ENCODE assay signal across 8 cellular contexts in the genomic region with DNA sequence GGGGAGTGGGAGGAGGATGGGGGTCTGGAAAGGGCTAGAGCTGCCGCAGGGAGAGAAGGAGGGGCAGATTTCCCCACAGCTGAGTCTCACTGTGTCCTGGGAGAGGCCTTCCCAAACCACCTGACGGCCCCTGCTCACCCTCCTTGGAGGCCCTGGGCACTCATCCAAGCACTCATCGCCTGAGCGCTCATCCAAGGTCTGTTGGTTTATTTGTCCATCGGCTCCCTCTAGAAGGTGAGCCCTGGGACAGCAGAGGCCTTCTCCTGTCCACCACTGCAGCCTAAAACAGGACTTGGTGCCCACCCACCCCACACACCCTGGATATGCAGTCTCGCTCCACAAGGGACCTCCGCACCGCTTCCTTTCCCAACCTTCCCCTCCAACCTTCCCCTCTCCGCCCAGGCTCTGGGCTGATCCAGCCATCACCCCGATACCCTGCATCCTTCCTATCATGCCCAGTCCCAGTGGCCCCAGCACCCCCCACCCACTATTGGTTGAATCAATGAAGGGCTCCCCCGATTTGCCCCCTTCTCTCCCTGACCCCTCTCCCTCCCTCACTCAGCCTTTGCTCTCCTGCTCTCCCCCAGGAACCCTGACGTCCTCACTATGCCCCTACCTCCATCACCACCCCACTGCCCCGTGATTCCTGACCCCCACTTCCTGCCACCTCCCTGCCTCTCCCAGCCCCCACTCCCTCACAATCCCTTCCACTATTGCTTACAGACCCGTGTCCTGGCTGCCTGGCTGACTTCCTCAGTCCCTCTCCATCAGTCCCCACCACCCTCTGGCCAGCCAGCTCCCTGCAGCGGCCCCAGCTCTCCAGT. TPM values are rescaled to one million over a fixed set of nuclear protein-coding genes. Genes with fewer than 3 reads are reported as not detected.
DNase-seq lines count a peak whose midpoint lies in the region; FAIRE-seq and TF ChIP-seq lines count a peak whose summit lies in the region.

No MANE protein-coding gene starts in this region.

- no peaks in the 10 kb centered on the region for H3K9me2 ChIP-seq in DOHH2 (replicated peaks; ENCODE audit: control insufficient read depth, low read length)
- no peaks in the 10 kb centered on the region for H3K9me2 ChIP-seq in hepatocyte (replicated peaks; ENCODE audit: insufficient read depth)

- H3F3A ChIP-seq in DOHH2 (ENCODE audit: control insufficient read depth, insufficient read depth): no peaks in the 10 kb centered on the region

- TF ChIP-seq POLR2A in adrenal gland (IDR thresholded peaks at IDR 0.05): peak in 1 of 2 donors; percentile 91

- peaks cover 8% of the 10 kb centered on the region for H3K36me3 ChIP-seq in DOHH2 (ENCODE audit: control insufficient read depth, low read length)
- H3K36me3 ChIP-seq in adrenal gland (replicated peaks in 1 of 2): peaks cover 0 to 26% of the 10 kb centered on the region in 2 donors
- no peaks in the 10 kb centered on the region for H3K36me3 ChIP-seq in hepatocyte (replicated peaks; ENCODE audit: insufficient read depth, low read depth)

- peak overlapping the region; percentile 97 for H3K4me2 ChIP-seq in DOHH2 (ENCODE audit: low read length)
- peak overlapping the region; percentile 98 for H3K4me2 ChIP-seq in hepatocyte

- intact Hi-C loops in adrenal gland (cut with DNase I): loop anchor here in 1 of 2 donors (10.0 kb wide), 1 partner anchor 51 kb away; a partner anchor contains a TSS

- peaks cover 12% of the 10 kb centered on the region for H3K79me2 ChIP-seq in DOHH2 (ENCODE audit: control insufficient read depth, low read length)
- peaks cover 31% of the 10 kb centered on the region for H3K79me2 ChIP-seq in hepatocyte

- H3K27me3 ChIP-seq in DOHH2 (ENCODE audit: control insufficient read depth, low read length) (no peaks in the 10 kb centered on the region), adrenal gland (no peaks in the 10 kb centered on the region), hepatocyte (no peaks in the 10 kb centered on the region)

- no peak for TF ChIP-seq CTCF in DOHH2 (IDR thresholded peaks at IDR 0.05; ENCODE audit: low read depth, low read length, poor library complexity, severe bottlenecking)
- peak in 3 of 6 experiments; percentile 11 to 20 (median 19) for TF ChIP-seq CTCF in adrenal gland (IDR thresholded peaks at IDR 0.05)
- peak; percentile 5 for TF ChIP-seq CTCF in hepatocyte (IDR thresholded peaks at IDR 0.05; ENCODE audit: poor library complexity)

- peaks cover 18% of the 10 kb centered on the region for H3K4me1 ChIP-seq in DOHH2 (ENCODE audit: control insufficient read depth, low read length)
- H3K4me1 ChIP-seq in adrenal gland (replicated peaks in 1 of 2): peaks cover 33 to 40% of the 10 kb centered on the region in 2 donors
- H3K4me1 ChIP-seq in hepatocyte (ENCODE audit: insufficient read depth): peaks cover 15% of the 10 kb centered on the region

- 26 to 30% (median 28%) methylated on average over 12 to 15 of the region's 15 CpGs for WGBS in adrenal gland, 4 donors
- WGBS in hepatocyte (ENCODE audit: low lambda C conversion rate, missing lambda C conversion rate): 45% methylated on average over 11 of the region's 15 CpGs

- H3K4me3 ChIP-seq in DOHH2 (ENCODE audit: low read length): peak overlapping the region; percentile 91
- H3K4me3 ChIP-seq in adrenal gland: peak overlapping the region in 3 of 4 donors; percentile 37 to 95 (median 80)
- peak overlapping the region; percentile 89 for H3K4me3 ChIP-seq in hepatocyte
- peak overlapping the region; percentile 65 to 82 (median 77) for H3K4me3 ChIP-seq in skin epidermis

- no peak overlapping the region for H2AFZ ChIP-seq in hepatocyte

- H3K27ac ChIP-seq in DOHH2 (ENCODE audit: low read depth, low read length): no peak overlapping the region
- H3K27ac ChIP-seq in adrenal gland: peak overlapping the region; percentile 77 to 95 (median 88)
- peak overlapping the region; percentile 100 for H3K27ac ChIP-seq in hepatocyte
- H3K27ac ChIP-seq in skin epidermis: peak overlapping the region in 20 of 21 experiments; percentile 31 to 97 (median 94)

- no peak for FAIRE-seq in urothelium cell line (lab: Jason Lieb, UNC)

- no peaks in the 10 kb centered on the region for H3K9me3 ChIP-seq in DOHH2 (ENCODE audit: control insufficient read depth, insufficient read depth, low read length)
- no peaks in the 10 kb centered on the region for H3K9me3 ChIP-seq in adrenal gland (replicated peaks in 1 of 3)
- H3K9me3 ChIP-seq in hepatocyte (ENCODE audit: low read depth): no peaks in the 10 kb centered on the region

- H4K20me1 ChIP-seq in DOHH2 (ENCODE audit: control insufficient read depth, insufficient read depth, low read depth, low read length): 0 out of 2 replicates have a peak, but pooled peaks cover 5% of the 10 kb centered on the region
- H4K20me1 ChIP-seq in hepatocyte (ENCODE audit: insufficient read depth, poor library complexity, severe bottlenecking): peaks cover 5% of the 10 kb centered on the region

- DNase-seq in NCI-H1105 (lab: John Stamatoyannopoulos, UW) (peak; percentile 75), adrenal gland (peak; percentile 92 to 97 (median 95)), hepatocyte (ENCODE audit: low spot score) (peak; percentile 79), urothelium cell line (ENCODE audit: low spot score) (no peak), HuH-7.5 (ENCODE audit: low spot score) (no peak), GM19238 (ENCODE audit: insufficient read length, low spot score) (no peak)

RNA-seq across cellular contexts. Expression of a gene that starts 1.6 kb away (rescaled TPM):
- 100 to 1,000 TPM; 165 to 317 (median 268) TPM for total RNA-seq in adrenal gland
- 100 to 1,000 TPM in 2 of 3 donors, 10 to 100 TPM in 1; 53.9 to 257 (median 250) TPM for polyA plus RNA-seq in adrenal gland
- total RNA-seq in hepatocyte: 80.2 and 88.6 TPM in 2 replicates
- 36.8 and 44.7 TPM in 2 replicates for polyA plus RNA-seq in hepatocyte

RNA-seq across cellular contexts. Expression of a gene that starts 16.1 kb away (rescaled TPM):
- total RNA-seq in adrenal gland (10 to 100 TPM; 29.9 to 54.6 (median 34.9) TPM), hepatocyte (34.8 and 50.3 TPM in 2 replicates)
- polyA plus RNA-seq in adrenal gland (10 to 100 TPM; 22.0 to 74.7 (median 55.8) TPM), hepatocyte (73.0 and 73.2 TPM in 2 replicates)

RNA-seq across cellular contexts. Expression of a gene that starts 53.5 kb away (rescaled TPM):
- total RNA-seq in adrenal gland: 10 to 100 TPM in 2 of 8 donors, 1 to 10 TPM in 6; 3.4 to 14.6 (median 8.7) TPM
- polyA plus RNA-seq in adrenal gland: 1 to 10 TPM; 4.0 to 8.2 (median 7.3) TPM
- total RNA-seq in hepatocyte: 5.5 and 6.2 TPM in 2 replicates
- 6.5 and 11.1 TPM in 2 replicates for polyA plus RNA-seq in hepatocyte

RNA-seq across cellular contexts. Expression of a gene that starts 55.6 kb away (rescaled TPM):
- total RNA-seq in adrenal gland (100 to 1,000 TPM in 1 of 8 donors, 10 to 100 TPM in 7; 69.9 to 112 (median 87.4) TPM), hepatocyte (71.8 and 81.7 TPM in 2 replicates)
- polyA plus RNA-seq in adrenal gland (100 to 1,000 TPM in 1 of 3 donors, 10 to 100 TPM in 2; 20.9 to 104 (median 96.4) TPM), hepatocyte (111 and 114 TPM in 2 replicates)

Comparison
In these comparisons a context has a peak if more than half of its experiments do, and no peak if none do; other contexts are left out.
1. DNase-seq: peak in NCI-H1105 (single experiment), adrenal gland (7 of 7) and hepatocyte (single experiment); none in urothelium cell line (single experiment), HuH-7.5 (single experiment) and GM19238 (single experiment).
2. Peak in every context shown above with its lines, with median percentiles within 50 percentile points of each other: H3K4me3 ChIP-seq.